Comparison of ENCODE assay signal across 8 cellular contexts in genomic region chr2:161159829-161160225, GRCh38. TPM values are rescaled to one million over a fixed set of nuclear protein-coding genes. Genes with fewer than 3 reads are reported as not detected.
DNase-seq lines count a peak whose midpoint lies in the region; ATAC-seq and TF ChIP-seq lines count a peak whose summit lies in the region.

No MANE protein-coding gene starts in this region.

- H3K36me3 Mint-ChIP-seq in activated CD8-positive, alpha-beta memory T cell treated with anti-CD3 and anti-CD28 coated beads, Interleukin-2, amount 10 ng/mL, durations not matched to agents 7 days and 5 days = peaks cover 65% of the 10 kb centered on the region
- H3K36me3 Mint-ChIP-seq in endodermal cell (ENCODE audit: low read depth) = peaks cover 8% of the 10 kb centered on the region

- H3K4me2 ChIP-seq in Karpas-422 (ENCODE audit: low read depth, low read length, poor library complexity, severe bottlenecking) = peak overlapping the region; percentile 91

- peaks cover 93% of the 10 kb centered on the region for H3K79me2 ChIP-seq in Karpas-422 (ENCODE audit: low read length)

- H3K4me1 Mint-ChIP-seq in activated CD8-positive, alpha-beta memory T cell treated with anti-CD3 and anti-CD28 coated beads, Interleukin-2, amount 10 ng/mL, durations not matched to agents 7 days and 5 days = peaks cover 48% of the 10 kb centered on the region
- H3K4me1 Mint-ChIP-seq in endodermal cell = peaks cover 7% of the 10 kb centered on the region

- no peaks in the 10 kb centered on the region for H3K9me2 ChIP-seq in Karpas-422 (replicated peaks; ENCODE audit: insufficient read depth, low read length)

- peaks cover 88% of the 10 kb centered on the region for H3K4me1 ChIP-seq in Karpas-422 (ENCODE audit: low read length)
- no peaks in the 10 kb centered on the region for H3K4me1 ChIP-seq in endodermal cell (ENCODE audit: control insufficient read depth, insufficient read depth, low read length)

- in situ Hi-C loops in G401 (cut with HindIII; ENCODE audit: low sequenced_read_pairs) = no loop called here

- CTCF ChIA-PET in activated CD8-positive, alpha-beta memory T cell treated with anti-CD3 and anti-CD28 coated beads, Interleukin-2, amount 10 ng/mL, durations not matched to agents 7 days and 5 days (lab: Charles Lee) = no interaction called here

- peak; percentile 2 for ATAC-seq in activated CD8-positive, alpha-beta memory T cell treated with anti-CD3 and anti-CD28 coated beads, Interleukin-2, amount 10 ng/mL, durations not matched to agents 7 days and 5 days

- TF ChIP-seq CTCF in endodermal cell (conservative IDR thresholded peaks at IDR 0.05) = no peak

- WGBS in endodermal cell (ENCODE audit: insufficient coverage in 1 of 2, insufficient read length in 1 of 2), 2 experiments = 29 to 56% methylated on average over 2 to 7 of the region's 7 CpGs

- H3K27ac ChIP-seq in Karpas-422 (ENCODE audit: low read length) = peak overlapping the region; percentile 80
- H3K27ac ChIP-seq in endodermal cell (ENCODE audit: low read depth, low read length) = no peak overlapping the region

- H3K4me3 Mint-ChIP-seq in activated CD8-positive, alpha-beta memory T cell treated with anti-CD3 and anti-CD28 coated beads, Interleukin-2, amount 10 ng/mL, durations not matched to agents 7 days and 5 days = peak overlapping the region; percentile 97
- H3K4me3 Mint-ChIP-seq in endodermal cell = peak overlapping the region; percentile 96

- no peak overlapping the region for H2AFZ ChIP-seq in Karpas-422 (ENCODE audit: low read length)

- H3K27ac Mint-ChIP-seq in activated CD8-positive, alpha-beta memory T cell treated with anti-CD3 and anti-CD28 coated beads, Interleukin-2, amount 10 ng/mL, durations not matched to agents 7 days and 5 days = peak overlapping the region; percentile 85
- no peak overlapping the region for H3K27ac Mint-ChIP-seq in endodermal cell

- H3K27me3 Mint-ChIP-seq in activated CD8-positive, alpha-beta memory T cell treated with anti-CD3 and anti-CD28 coated beads, Interleukin-2, amount 10 ng/mL, durations not matched to agents 7 days and 5 days = no peaks in the 10 kb centered on the region
- H3K27me3 Mint-ChIP-seq in endodermal cell (ENCODE audit: insufficient read depth) = no peaks in the 10 kb centered on the region

- H3K9me3 ChIP-seq in Karpas-422 (ENCODE audit: low read length) (no peaks in the 10 kb centered on the region), endodermal cell (ENCODE audit: control insufficient read depth, low read length) (no peaks in the 10 kb centered on the region)

- no peak for DNase-seq in activated CD8-positive, alpha-beta memory T cell treated with anti-CD3 and anti-CD28 coated beads, Interleukin-2, amount 10 ng/mL, durations not matched to agents 7 days and 5 days
- no peak for DNase-seq in activated CD8-positive, alpha-beta memory T cell treated with anti-CD3 and anti-CD28 coated beads, Interleukin-2, amount 50 U/mL, for 4 hours
- DNase-seq in Karpas-422 (no peak), endodermal cell (no peak), skeletal muscle cell (ENCODE audit: low read depth) (no peak), SKM-1 treated with dmso at 0.1 percent for 144 hours (lab: John Stamatoyannopoulos, UW; ENCODE audit: unreplicated experiment) (no peak), NCI-H774 (lab: John Stamatoyannopoulos, UW) (no peak), G401 (ENCODE audit: low spot score) (no peak)

- H3K36me3 ChIP-seq in Karpas-422 (ENCODE audit: insufficient read depth, low read length) = peaks cover 54% of the 10 kb centered on the region
- H3K36me3 ChIP-seq in endodermal cell (ENCODE audit: control insufficient read depth, insufficient read depth, low read length) = peaks cover 17% of the 10 kb centered on the region

- H3K9ac ChIP-seq in Karpas-422 (ENCODE audit: low read length) (peak overlapping the region; percentile 66), endodermal cell (ENCODE audit: extremely low read depth, low read length, poor library complexity, severe bottlenecking) (no peak overlapping the region)

- H3K4me3 ChIP-seq in Karpas-422 (ENCODE audit: low read length) = peak overlapping the region; percentile 74
- H3K4me3 ChIP-seq in endodermal cell (ENCODE audit: low read length) = peak overlapping the region; percentile 67
- H3K4me3 ChIP-seq in skeletal muscle cell (ENCODE audit: low read depth, low read length) = peak overlapping the region; percentile 79

- H4K20me1 ChIP-seq in Karpas-422 (ENCODE audit: insufficient read depth, low read depth, low read length) = peaks cover 10% of the 10 kb centered on the region; the same call in 1 of the 2 replicates

- H3K27me3 ChIP-seq in Karpas-422 (ENCODE audit: low read length) = no peaks in the 10 kb centered on the region
- H3K27me3 ChIP-seq in endodermal cell (ENCODE audit: control insufficient read depth, insufficient read depth, low read length, poor library complexity, severe bottlenecking) = no peaks in the 10 kb centered on the region

- H3K9me3 Mint-ChIP-seq in activated CD8-positive, alpha-beta memory T cell treated with anti-CD3 and anti-CD28 coated beads, Interleukin-2, amount 10 ng/mL, durations not matched to agents 7 days and 5 days (ENCODE audit: low read depth) = peaks cover 2% of the 10 kb centered on the region
- H3K9me3 Mint-ChIP-seq in endodermal cell = no peaks in the 10 kb centered on the region

RNA-seq across cellular contexts. Expression of gene TANK, which starts 0.4 kb away (rescaled TPM):
- 100 to 1,000 TPM; 133 to 147 TPM for total RNA-seq in activated CD8-positive, alpha-beta memory T cell treated with anti-CD3 and anti-CD28 coated beads, Interleukin-2, amount 10 ng/mL, durations not matched to agents 7 days and 5 days
- 141 and 295 TPM in 2 replicates for total RNA-seq in Karpas-422 (2014; rRNA removed; shearing (Covaris generic); ENCODE audit: low replicate concordance)
- total RNA-seq in endodermal cell = 10 to 100 TPM; 22.4 to 33.2 TPM
- 34.7 TPM for polyA plus RNA-seq in endodermal cell (2013, experiment 1 of 2)
- polyA plus RNA-seq in endodermal cell (2013, experiment 2 of 2) = 30.8 TPM
- 41.4 and 54.0 TPM in 2 replicates for total RNA-seq in G401 (2014; rRNA removed; shearing (Covaris generic))
